8 cellular contexts compared by ENCODE assay signal in the genomic region with DNA sequence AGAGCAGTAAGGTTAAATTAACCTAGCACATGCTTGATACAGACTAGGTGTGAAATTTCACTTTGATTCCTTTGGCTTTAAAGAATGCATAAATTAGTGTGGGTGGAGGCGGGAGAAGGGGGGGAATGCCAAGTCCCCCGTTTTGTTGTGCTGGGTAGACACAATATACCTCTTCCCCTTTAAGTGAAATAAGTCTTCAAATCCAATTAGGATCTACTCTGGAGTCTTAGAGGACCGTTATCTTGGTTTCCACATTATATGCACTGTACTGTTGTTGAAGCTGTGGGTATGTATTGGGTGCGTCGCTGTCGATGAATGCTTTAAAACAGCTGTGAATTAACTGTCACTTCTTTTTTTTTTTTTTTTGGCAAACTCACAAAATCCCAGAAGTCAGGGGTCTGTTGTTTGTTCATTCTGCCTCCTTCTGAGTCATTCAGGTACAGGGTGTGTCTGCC. TPM values are rescaled to one million over a fixed set of nuclear protein-coding genes. Genes with fewer than 3 reads are reported as not detected.
A peak's percentile ranks its signal among the peaks of the same experiment; 100 is the strongest.
DNase-seq lines count a peak whose midpoint lies in the region; ATAC-seq and TF ChIP-seq lines count a peak whose summit lies in the region.

No MANE protein-coding gene starts in this region.

- ATAC-seq in GM18505 (IDR thresholded peaks at IDR 0.05; ENCODE audit: unreplicated experiment) (no peak), GM19397 (IDR thresholded peaks at IDR 0.05; ENCODE audit: unreplicated experiment) (no peak)

- no peak overlapping the region for H3K27ac ChIP-seq in endodermal cell (ENCODE audit: low read depth, low read length)

- peak overlapping the region; percentile 74 for H3K4me3 Mint-ChIP-seq in endodermal cell
- H3K4me3 Mint-ChIP-seq in progenitor cell of endocrine pancreas (ENCODE audit: low read depth): peak overlapping the region; percentile 85

- peaks cover 83% of the 10 kb centered on the region for H3K27me3 Mint-ChIP-seq in endodermal cell (ENCODE audit: insufficient read depth)
- H3K27me3 Mint-ChIP-seq in progenitor cell of endocrine pancreas: peaks cover 67% of the 10 kb centered on the region

- H3K27ac Mint-ChIP-seq in endodermal cell: no peak overlapping the region
- peak overlapping the region; percentile 15 for H3K27ac Mint-ChIP-seq in progenitor cell of endocrine pancreas

- WGBS in endodermal cell (ENCODE audit: insufficient coverage in 1 of 2, insufficient read length in 1 of 2), 2 experiments: 14% methylated on average over 6 of the region's 6 CpGs; no CpG with 5 or more reads in 1 of the 2 experiments

- DNase-seq in GM12864 (ENCODE audit: low read depth): no peak
- no peak for DNase-seq in NT2/D1 (ENCODE audit: low read depth, low spot score)
- no peak for DNase-seq in endodermal cell
- DNase-seq in progenitor cell of endocrine pancreas (ENCODE audit: low spot score, unreplicated experiment): no peak
- DNase-seq in SHP77 treated with DMSO at 0.1 percent for 48 hours (lab: John Stamatoyannopoulos, UW): no peak
- DNase-seq in iPS-NIHi7 (ENCODE audit: extremely low spot score): no peak

- H3K4me3 ChIP-seq in GM12864 (ENCODE audit: low read depth, low read length) (peak overlapping the region; percentile 94), NT2/D1 (ENCODE audit: insufficient read length, low read depth) (peak overlapping the region; percentile 48), endodermal cell (ENCODE audit: low read length) (peak overlapping the region; percentile 89)

- no peaks in the 10 kb centered on the region for H3K36me3 Mint-ChIP-seq in endodermal cell (ENCODE audit: low read depth)
- no peaks in the 10 kb centered on the region for H3K36me3 Mint-ChIP-seq in progenitor cell of endocrine pancreas (ENCODE audit: insufficient read depth)

- TF ChIP-seq POLR2A in GM18505 (IDR thresholded peaks at IDR 0.05; ENCODE audit: borderline replicate concordance, extremely low read depth, insufficient read depth, insufficient read length): no peak

- H3K4me1 ChIP-seq in NT2/D1 (ENCODE audit: insufficient read depth, insufficient read length) (no peaks in the 10 kb centered on the region), endodermal cell (ENCODE audit: control insufficient read depth, insufficient read depth, low read length) (no peaks in the 10 kb centered on the region)

- peaks cover 28% of the 10 kb centered on the region for H3K27me3 ChIP-seq in NT2/D1 (ENCODE audit: insufficient read depth, insufficient read length)
- peaks cover 54% of the 10 kb centered on the region for H3K27me3 ChIP-seq in endodermal cell (ENCODE audit: control insufficient read depth, insufficient read depth, low read length, poor library complexity, severe bottlenecking)

- H3K9me3 ChIP-seq in NT2/D1 (ENCODE audit: insufficient read depth, low read length): no peaks in the 10 kb centered on the region
- H3K9me3 ChIP-seq in endodermal cell (ENCODE audit: control insufficient read depth, low read length): no peaks in the 10 kb centered on the region

- H3K4me1 Mint-ChIP-seq in endodermal cell (peaks cover 17% of the 10 kb centered on the region), progenitor cell of endocrine pancreas (ENCODE audit: low read depth) (peaks cover 19% of the 10 kb centered on the region)

- H3K9me3 Mint-ChIP-seq in endodermal cell: no peaks in the 10 kb centered on the region
- no peaks in the 10 kb centered on the region for H3K9me3 Mint-ChIP-seq in progenitor cell of endocrine pancreas (ENCODE audit: low read depth)

- H3K9ac ChIP-seq in NT2/D1 (ENCODE audit: insufficient read length, low read depth) (no peak overlapping the region), endodermal cell (ENCODE audit: extremely low read depth, low read length, poor library complexity, severe bottlenecking) (no peak overlapping the region)

- TF ChIP-seq CTCF in GM12864 (IDR thresholded peaks at IDR 0.05; ENCODE audit: low read depth, low read length, missing control alignments) (no peak), endodermal cell (conservative IDR thresholded peaks at IDR 0.05) (no peak), progenitor cell of endocrine pancreas (IDR thresholded peaks at IDR 0.05; ENCODE audit: unreplicated experiment) (no peak)

- H3K36me3 ChIP-seq in NT2/D1 (ENCODE audit: insufficient read depth, insufficient read length, low read length) (peaks cover 16% of the 10 kb centered on the region), endodermal cell (ENCODE audit: control insufficient read depth, insufficient read depth, low read length) (no peaks in the 10 kb centered on the region)

RNA-seq across cellular contexts. Expression of gene S1PR1, which starts 1.6 kb away (rescaled TPM):
- total RNA-seq in endodermal cell: under 1 TPM; 0.35 to 0.53 TPM
- polyA plus RNA-seq in endodermal cell (2013, experiment 1 of 2): 12.1 TPM
- polyA plus RNA-seq in endodermal cell (2013, experiment 2 of 2): 7.9 TPM
- 0.89 and 1.1 TPM in 2 replicates for total RNA-seq in progenitor cell of endocrine pancreas
